Comparison of ENCODE assay signal across 2 cellular contexts in genomic region chr19:19123386-19123785, GRCh38.
TF ChIP-seq lines count a peak whose summit lies in the region.

No MANE protein-coding gene starts in this region.

TF ChIP-seq in GM12891, 5 proteins besides CTCF, POLR2A, EP300 and RAD21:
- TF ChIP-seq PAX5 (IDR thresholded peaks at IDR 0.05; ENCODE audit: insufficient read depth, low read length, severe bottlenecking) (no peak), POLR2AphosphoS5 (IDR thresholded peaks at IDR 0.05; ENCODE audit: low read depth, low read length) (no peak), POU2F2 (IDR thresholded peaks at IDR 0.05; ENCODE audit: low read depth, low read length) (no peak), TAF1 (IDR thresholded peaks at IDR 0.05; ENCODE audit: low read depth, low read length) (no peak), SPI1 (IDR thresholded peaks at IDR 0.05; ENCODE audit: low read depth, low read length) (no peak)

TF ChIP-seq in K562, 482 proteins besides CTCF, POLR2A, EP300 and RAD21:
- no peak for TF ChIP-seq SNRNP70 (optimal IDR thresholded peaks at IDR 0.05; ENCODE audit: low read depth, low read length)
- peak; percentile 98 for TF ChIP-seq ZNF507 (tag; conservative IDR thresholded peaks at IDR 0.05)
- TF ChIP-seq ZNF280A (IDR thresholded peaks at IDR 0.05; ENCODE audit: low read depth, partially characterized antibody) = peak; percentile 9
- no peak for TF ChIP-seq CHD4 (IDR thresholded peaks at IDR 0.05; ENCODE audit: insufficient read depth, insufficient replicate concordance, low read depth, low read length, poor library complexity, severe bottlenecking)
- peak; percentile 58 for TF ChIP-seq RBM25 (IDR thresholded peaks at IDR 0.05; ENCODE audit: low read depth, low read length, severe bottlenecking)
- peak; percentile 86 for TF ChIP-seq ZNF354B (CRISPR knock-in tag; IDR thresholded peaks at IDR 0.05)
- TF ChIP-seq CCAR2 (IDR thresholded peaks at IDR 0.05; ENCODE audit: low read depth, low read length) = no peak
- TF ChIP-seq ZNF668 (CRISPR knock-in tag; IDR thresholded peaks at IDR 0.05) = no peak
- no peak for TF ChIP-seq PBX2 (CRISPR knock-in tag; IDR thresholded peaks at IDR 0.05; ENCODE audit: low read depth)
- no peak for TF ChIP-seq PBX2 (tag; conservative IDR thresholded peaks at IDR 0.05; ENCODE audit: low read depth)
- no peak for TF ChIP-seq ZEB2 (IDR thresholded peaks at IDR 0.05)
- TF ChIP-seq LEF1 (IDR thresholded peaks at IDR 0.05) = no peak
- no peak for TF ChIP-seq MYNN (IDR thresholded peaks at IDR 0.05)
- TF ChIP-seq MYNN (CRISPR knock-in tag; IDR thresholded peaks at IDR 0.05) = no peak
- TF ChIP-seq ZBTB8A (IDR thresholded peaks at IDR 0.05; ENCODE audit: partially characterized antibody) = no peak
- TF ChIP-seq CBX3 (IDR thresholded peaks at IDR 0.05; ENCODE audit: borderline replicate concordance in 1 of 2, low read length in 2 of 2) = 0 out of 3 replicates have a peak, but pooled peaks of 1 of the 2 experiments have one; percentile 19
- no peak for TF ChIP-seq XRCC3 (IDR thresholded peaks at IDR 0.05)
- no peak for TF ChIP-seq TEAD2 (tag; IDR thresholded peaks at IDR 0.05)
TF ChIP-seq in K562: peak in this region for 5.
